In the genomic region with DNA sequence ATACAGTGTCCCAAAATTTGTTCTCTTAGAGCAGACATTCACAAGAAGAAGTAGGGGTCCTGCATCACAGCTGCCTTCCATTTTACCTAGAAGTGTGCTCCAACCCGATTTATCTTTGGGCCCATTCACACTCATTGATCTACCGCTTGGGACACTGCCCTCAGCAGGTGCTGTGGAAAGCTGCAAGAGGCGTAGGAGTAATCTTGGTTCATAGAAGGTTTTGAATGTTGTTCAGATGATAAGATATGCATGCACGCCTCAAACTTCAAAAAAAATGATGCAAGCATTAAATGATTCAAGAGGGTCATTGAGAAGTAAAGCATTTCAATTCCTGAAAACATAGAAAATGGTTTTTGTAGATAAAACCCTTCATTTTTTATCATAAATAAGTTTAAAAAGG, we compare ENCODE assay signal across 2 cellular contexts.
TF ChIP-seq lines count a peak whose summit lies in the region.

No MANE protein-coding gene starts in this region.

TF ChIP-seq in SK-N-SH, 30 proteins besides CTCF, POLR2A, EP300 and RAD21 (continued from another document):
- no peak for TF ChIP-seq FOSL2 (IDR thresholded peaks at IDR 0.05; ENCODE audit: borderline replicate concordance, low read depth)
- TF ChIP-seq FOXM1 (IDR thresholded peaks at IDR 0.05; ENCODE audit: low read depth), result no peak
- TF ChIP-seq, protein P1, sequence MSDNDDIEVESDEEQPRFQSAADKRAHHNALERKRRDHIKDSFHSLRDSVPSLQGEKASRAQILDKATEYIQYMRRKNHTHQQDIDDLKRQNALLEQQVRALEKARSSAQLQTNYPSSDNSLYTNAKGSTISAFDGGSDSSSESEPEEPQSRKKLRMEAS (IDR thresholded peaks at IDR 0.05; ENCODE audit: low read depth), result no peak
- TF ChIP-seq, protein P2, sequence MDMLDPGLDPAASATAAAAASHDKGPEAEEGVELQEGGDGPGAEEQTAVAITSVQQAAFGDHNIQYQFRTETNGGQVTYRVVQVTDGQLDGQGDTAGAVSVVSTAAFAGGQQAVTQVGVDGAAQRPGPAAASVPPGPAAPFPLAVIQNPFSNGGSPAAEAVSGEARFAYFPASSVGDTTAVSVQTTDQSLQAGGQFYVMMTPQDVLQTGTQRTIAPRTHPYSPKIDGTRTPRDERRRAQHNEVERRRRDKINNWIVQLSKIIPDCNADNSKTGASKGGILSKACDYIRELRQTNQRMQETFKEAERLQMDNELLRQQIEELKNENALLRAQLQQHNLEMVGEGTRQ (IDR thresholded peaks at IDR 0.05; ENCODE audit: borderline replicate concordance, low read depth, low read length), result no peak
- TF ChIP-seq, protein P3, sequence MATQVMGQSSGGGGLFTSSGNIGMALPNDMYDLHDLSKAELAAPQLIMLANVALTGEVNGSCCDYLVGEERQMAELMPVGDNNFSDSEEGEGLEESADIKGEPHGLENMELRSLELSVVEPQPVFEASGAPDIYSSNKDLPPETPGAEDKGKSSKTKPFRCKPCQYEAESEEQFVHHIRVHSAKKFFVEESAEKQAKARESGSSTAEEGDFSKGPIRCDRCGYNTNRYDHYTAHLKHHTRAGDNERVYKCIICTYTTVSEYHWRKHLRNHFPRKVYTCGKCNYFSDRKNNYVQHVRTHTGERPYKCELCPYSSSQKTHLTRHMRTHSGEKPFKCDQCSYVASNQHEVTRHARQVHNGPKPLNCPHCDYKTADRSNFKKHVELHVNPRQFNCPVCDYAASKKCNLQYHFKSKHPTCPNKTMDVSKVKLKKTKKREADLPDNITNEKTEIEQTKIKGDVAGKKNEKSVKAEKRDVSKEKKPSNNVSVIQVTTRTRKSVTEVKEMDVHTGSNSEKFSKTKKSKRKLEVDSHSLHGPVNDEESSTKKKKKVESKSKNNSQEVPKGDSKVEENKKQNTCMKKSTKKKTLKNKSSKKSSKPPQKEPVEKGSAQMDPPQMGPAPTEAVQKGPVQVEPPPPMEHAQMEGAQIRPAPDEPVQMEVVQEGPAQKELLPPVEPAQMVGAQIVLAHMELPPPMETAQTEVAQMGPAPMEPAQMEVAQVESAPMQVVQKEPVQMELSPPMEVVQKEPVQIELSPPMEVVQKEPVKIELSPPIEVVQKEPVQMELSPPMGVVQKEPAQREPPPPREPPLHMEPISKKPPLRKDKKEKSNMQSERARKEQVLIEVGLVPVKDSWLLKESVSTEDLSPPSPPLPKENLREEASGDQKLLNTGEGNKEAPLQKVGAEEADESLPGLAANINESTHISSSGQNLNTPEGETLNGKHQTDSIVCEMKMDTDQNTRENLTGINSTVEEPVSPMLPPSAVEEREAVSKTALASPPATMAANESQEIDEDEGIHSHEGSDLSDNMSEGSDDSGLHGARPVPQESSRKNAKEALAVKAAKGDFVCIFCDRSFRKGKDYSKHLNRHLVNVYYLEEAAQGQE (IDR thresholded peaks at IDR 0.05; ENCODE audit: low read depth, low read length), result no peak
- no peak for TF ChIP-seq RXRA (IDR thresholded peaks at IDR 0.05; ENCODE audit: borderline replicate concordance, low read depth)
- no peak for TF ChIP-seq MXI1 (IDR thresholded peaks at IDR 0.05; ENCODE audit: low read depth, low read length)
- TF ChIP-seq, protein P4, sequence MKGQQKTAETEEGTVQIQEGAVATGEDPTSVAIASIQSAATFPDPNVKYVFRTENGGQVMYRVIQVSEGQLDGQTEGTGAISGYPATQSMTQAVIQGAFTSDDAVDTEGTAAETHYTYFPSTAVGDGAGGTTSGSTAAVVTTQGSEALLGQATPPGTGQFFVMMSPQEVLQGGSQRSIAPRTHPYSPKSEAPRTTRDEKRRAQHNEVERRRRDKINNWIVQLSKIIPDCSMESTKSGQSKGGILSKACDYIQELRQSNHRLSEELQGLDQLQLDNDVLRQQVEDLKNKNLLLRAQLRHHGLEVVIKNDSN (IDR thresholded peaks at IDR 0.05; ENCODE audit: borderline replicate concordance, low read depth), result no peak
- TF ChIP-seq TAF1 (IDR thresholded peaks at IDR 0.05; ENCODE audit: borderline replicate concordance, low read depth, low read length), result no peak

TF ChIP-seq in SK-N-SH treated with all-trans-retinoic acid at 6 μM for 48 hours, 23 proteins besides CTCF, POLR2A, EP300 and RAD21 (continued from another document):
- TF ChIP-seq TOX (CRISPR knock-in tag; IDR thresholded peaks at IDR 0.05; ENCODE audit: borderline replicate concordance) (no peak), PPARA (CRISPR knock-in tag; IDR thresholded peaks at IDR 0.05; ENCODE audit: borderline replicate concordance) (no peak), ISL1 (CRISPR knock-in tag; IDR thresholded peaks at IDR 0.05) (no peak), ZNF565 (CRISPR knock-in tag; conservative IDR thresholded peaks at IDR 0.05; ENCODE audit: low read depth) (no peak), ESRRG (CRISPR knock-in tag; IDR thresholded peaks at IDR 0.05) (no peak), SNAI2 (CRISPR knock-in tag; IDR thresholded peaks at IDR 0.05) (no peak), GLIS3 (CRISPR knock-in tag; IDR thresholded peaks at IDR 0.05) (no peak)
- TF ChIP-seq, protein P5, sequence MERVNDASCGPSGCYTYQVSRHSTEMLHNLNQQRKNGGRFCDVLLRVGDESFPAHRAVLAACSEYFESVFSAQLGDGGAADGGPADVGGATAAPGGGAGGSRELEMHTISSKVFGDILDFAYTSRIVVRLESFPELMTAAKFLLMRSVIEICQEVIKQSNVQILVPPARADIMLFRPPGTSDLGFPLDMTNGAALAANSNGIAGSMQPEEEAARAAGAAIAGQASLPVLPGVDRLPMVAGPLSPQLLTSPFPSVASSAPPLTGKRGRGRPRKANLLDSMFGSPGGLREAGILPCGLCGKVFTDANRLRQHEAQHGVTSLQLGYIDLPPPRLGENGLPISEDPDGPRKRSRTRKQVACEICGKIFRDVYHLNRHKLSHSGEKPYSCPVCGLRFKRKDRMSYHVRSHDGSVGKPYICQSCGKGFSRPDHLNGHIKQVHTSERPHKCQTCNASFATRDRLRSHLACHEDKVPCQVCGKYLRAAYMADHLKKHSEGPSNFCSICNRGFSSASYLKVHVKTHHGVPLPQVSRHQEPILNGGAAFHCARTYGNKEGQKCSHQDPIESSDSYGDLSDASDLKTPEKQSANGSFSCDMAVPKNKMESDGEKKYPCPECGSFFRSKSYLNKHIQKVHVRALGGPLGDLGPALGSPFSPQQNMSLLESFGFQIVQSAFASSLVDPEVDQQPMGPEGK (CRISPR knock-in tag; IDR thresholded peaks at IDR 0.05; ENCODE audit: borderline replicate concordance), result no peak
- TF ChIP-seq, protein P6, sequence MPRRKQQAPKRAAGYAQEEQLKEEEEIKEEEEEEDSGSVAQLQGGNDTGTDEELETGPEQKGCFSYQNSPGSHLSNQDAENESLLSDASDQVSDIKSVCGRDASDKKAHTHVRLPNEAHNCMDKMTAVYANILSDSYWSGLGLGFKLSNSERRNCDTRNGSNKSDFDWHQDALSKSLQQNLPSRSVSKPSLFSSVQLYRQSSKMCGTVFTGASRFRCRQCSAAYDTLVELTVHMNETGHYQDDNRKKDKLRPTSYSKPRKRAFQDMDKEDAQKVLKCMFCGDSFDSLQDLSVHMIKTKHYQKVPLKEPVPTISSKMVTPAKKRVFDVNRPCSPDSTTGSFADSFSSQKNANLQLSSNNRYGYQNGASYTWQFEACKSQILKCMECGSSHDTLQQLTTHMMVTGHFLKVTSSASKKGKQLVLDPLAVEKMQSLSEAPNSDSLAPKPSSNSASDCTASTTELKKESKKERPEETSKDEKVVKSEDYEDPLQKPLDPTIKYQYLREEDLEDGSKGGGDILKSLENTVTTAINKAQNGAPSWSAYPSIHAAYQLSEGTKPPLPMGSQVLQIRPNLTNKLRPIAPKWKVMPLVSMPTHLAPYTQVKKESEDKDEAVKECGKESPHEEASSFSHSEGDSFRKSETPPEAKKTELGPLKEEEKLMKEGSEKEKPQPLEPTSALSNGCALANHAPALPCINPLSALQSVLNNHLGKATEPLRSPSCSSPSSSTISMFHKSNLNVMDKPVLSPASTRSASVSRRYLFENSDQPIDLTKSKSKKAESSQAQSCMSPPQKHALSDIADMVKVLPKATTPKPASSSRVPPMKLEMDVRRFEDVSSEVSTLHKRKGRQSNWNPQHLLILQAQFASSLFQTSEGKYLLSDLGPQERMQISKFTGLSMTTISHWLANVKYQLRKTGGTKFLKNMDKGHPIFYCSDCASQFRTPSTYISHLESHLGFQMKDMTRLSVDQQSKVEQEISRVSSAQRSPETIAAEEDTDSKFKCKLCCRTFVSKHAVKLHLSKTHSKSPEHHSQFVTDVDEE (CRISPR knock-in tag; IDR thresholded peaks at IDR 0.05), result no peak
